Comparison of ENCODE assay signal across 25 cellular contexts in the genomic region with DNA sequence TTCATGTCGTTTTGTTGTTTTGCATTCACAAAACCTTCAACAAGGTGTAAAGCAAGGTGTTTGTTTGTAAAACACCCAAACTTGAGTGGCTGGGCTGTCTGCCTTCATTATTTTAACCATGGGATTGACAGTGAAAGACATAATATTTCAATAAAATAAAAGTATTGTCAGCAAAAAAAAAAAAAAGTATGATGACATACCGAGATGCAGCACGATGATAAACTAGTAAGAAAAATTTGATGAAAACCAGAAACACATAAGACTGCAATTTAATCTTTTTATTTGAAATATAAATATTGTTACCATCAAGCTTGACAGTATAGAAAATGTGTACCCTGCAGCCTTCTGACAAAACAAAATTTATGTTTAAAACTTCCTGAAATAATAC.
"Had no signal": no experiment of that assay in that cellular context is flagged by ENCODE, and none has a peak within 500 bp of the region (broad histone marks: within the 10 kb centered on the region; RNA-seq: fewer than 3 reads in every experiment).

No MANE protein-coding gene starts in this region.

- H3K27ac ChIP-seq: Peyer's patch, SJSA1 had no signal

- DNase-seq: activated CD4-positive, alpha-beta memory T cell treated with anti-CD3 and anti-CD28 coated beads for 36 hours; activated CD4-positive, alpha-beta T cell treated with anti-CD3 and anti-CD28 coated beads for 36 hours; activated CD4-positive, alpha-beta T cell treated with anti-CD3 and anti-CD28 coated beads, Interleukin-2, amount 50 U/mL, for 1 hour; activated CD8-positive, alpha-beta memory T cell treated with anti-CD3 and anti-CD28 coated beads, Interleukin-2, amount 50 U/mL, for 4 hours; activated effector memory CD4-positive, alpha-beta T cell treated with Interleukin-2 at 50 U/mL for 16 hours; activated naive CD4-positive, alpha-beta T cell treated with anti-CD3 and anti-CD28 coated beads, Interleukin-2, amount 10 ng/mL, durations not matched to agents 7 days and 5 days; activated naive CD8-positive, alpha-beta T cell treated with anti-CD3 and anti-CD28 coated beads, Interleukin-2, amount 50 U/mL, for 24 hours; activated T-cell treated with anti-CD3 and anti-CD28 coated beads for 4 hours; activated T-cell treated with anti-CD3 and anti-CD28 coated beads, Interleukin-2, amount 50 U/mL, for 48 hours; central memory CD4-positive, alpha-beta T cell; Kasumi-1; MG63; NCI-H1048; NCI-H1436; NCI-H1930; NCI-H2081 treated with DMSO at 0.1 percent for 48 hours; NCI-H510A; NCI-H748 treated with DMSO at 0.1 percent for 48 hours; NK-92 treated with Interleukin-12 subunit alpha and Interleukin-12 subunit beta, amount 100 ng/mL, for 24 hours; PC-3; RPMI8226; SHP77 treated with DMSO at 0.1 percent for 48 hours; T1000 had no signal

- H3K9me3 ChIP-seq: MG63, Peyer's patch, SJSA1 had no signal

- H3K4me1 ChIP-seq: Peyer's patch had no signal

- ATAC-seq: activated CD4-positive, alpha-beta T cell treated with anti-CD3 and anti-CD28 coated beads for 36 hours; activated naive CD8-positive, alpha-beta T cell treated with anti-CD3 and anti-CD28 coated beads, Interleukin-2, amount 50 U/mL, for 24 hours; PC-3 had no signal

- H3K4me3 ChIP-seq: MG63, Peyer's patch, SJSA1 had no signal

- H3K27me3 ChIP-seq: MG63, Peyer's patch, SJSA1 had no signal

- H3K36me3 ChIP-seq: MG63, Peyer's patch, SJSA1 had no signal
